8 cellular contexts compared by ENCODE assay signal in genomic region chr6:75266716-75267291, GRCh38. TPM values are rescaled to one million over a fixed set of nuclear protein-coding genes. Genes with fewer than 3 reads are reported as not detected.
DNase-seq lines count a peak whose midpoint lies in the region; ATAC-seq, FAIRE-seq and TF ChIP-seq lines count a peak whose summit lies in the region.

No MANE protein-coding gene starts in this region.

- intact Hi-C loops in CD4-positive, alpha-beta T cell (cut with DNase I, micrococcal nuclease), result loop anchor here (1.0 to 2.0 kb wide), 4 partner anchors 18 to 279 kb away; partner anchors contain the start of gene TMEM30A (in 1 of the 2)
- intact Hi-C loops in activated naive CD4-positive, alpha-beta T cell treated with anti-CD3 and anti-CD28 coated beads for 36 hours (cut with micrococcal nuclease), result loop anchor here (1.0 kb wide), 2 partner anchors 30 to 259 kb away; no protein-coding TSS in a partner anchor

- peaks cover 46% of the 10 kb centered on the region for H3K36me3 Mint-ChIP-seq in CD4-positive, alpha-beta T cell (ENCODE audit: low read depth)
- peaks cover 20% of the 10 kb centered on the region for H3K36me3 Mint-ChIP-seq in activated naive CD4-positive, alpha-beta T cell treated with anti-CD3 and anti-CD28 coated beads for 36 hours (ENCODE audit: low read depth)

- peak; percentile 76 for ATAC-seq in CD4-positive, alpha-beta T cell (ENCODE audit: poor library complexity)
- ATAC-seq in GM18858 (IDR thresholded peaks at IDR 0.05; ENCODE audit: unreplicated experiment) (peak; percentile 84), HG03039 (IDR thresholded peaks at IDR 0.05; ENCODE audit: unreplicated experiment) (peak; percentile 72)

- peak; percentile 89 for TF ChIP-seq CTCF in CD4-positive, alpha-beta T cell (IDR thresholded peaks at IDR 0.05)
- peak; percentile 48 for TF ChIP-seq CTCF in bronchial epithelial cell (IDR thresholded peaks at IDR 0.05; ENCODE audit: insufficient read depth, low read length, severe bottlenecking)

- CTCF ChIA-PET in CD4-positive, alpha-beta T cell (lab: Charles Lee), result interaction anchor here (0.6 to 1.5 kb wide), 9 partner anchors 8 to 1775 kb away, joined by 3 to 5 read pairs (median 3); partner anchors contain the start of gene TMEM30A
- CTCF ChIA-PET in activated naive CD4-positive, alpha-beta T cell treated with anti-CD3 and anti-CD28 coated beads for 36 hours (lab: Charles Lee), result interaction anchor here (0.6 to 5.5 kb wide), 18 partner anchors 9 to 345 kb away, joined by 3 to 47 read pairs (median 4); partner anchors contain the start of gene TMEM30A

- peak overlapping the region; percentile 0 for H3K27ac Mint-ChIP-seq in CD4-positive, alpha-beta T cell
- H3K27ac Mint-ChIP-seq in activated naive CD4-positive, alpha-beta T cell treated with anti-CD3 and anti-CD28 coated beads for 36 hours, result no peak overlapping the region

- no peaks in the 10 kb centered on the region for H3K9me3 ChIP-seq in CD4-positive, alpha-beta T cell (ENCODE audit: control insufficient read depth, low read length)

- no peak overlapping the region for H3K4me3 Mint-ChIP-seq in CD4-positive, alpha-beta T cell
- no peak overlapping the region for H3K4me3 Mint-ChIP-seq in activated naive CD4-positive, alpha-beta T cell treated with anti-CD3 and anti-CD28 coated beads for 36 hours

- no peak overlapping the region for H3K27ac ChIP-seq in CD4-positive, alpha-beta T cell (ENCODE audit: low read depth, low read length)

- no peaks in the 10 kb centered on the region for H3K9me3 Mint-ChIP-seq in CD4-positive, alpha-beta T cell
- H3K9me3 Mint-ChIP-seq in activated naive CD4-positive, alpha-beta T cell treated with anti-CD3 and anti-CD28 coated beads for 36 hours, result no peaks in the 10 kb centered on the region

- H3K27me3 ChIP-seq in CD4-positive, alpha-beta T cell (ENCODE audit: control insufficient read depth, insufficient read depth, low read length), result no peaks in the 10 kb centered on the region
- no peaks in the 10 kb centered on the region for H3K27me3 ChIP-seq in bronchial epithelial cell (ENCODE audit: control insufficient read depth, insufficient read depth, low read length)

- no peak for DNase-seq in CD4-positive, alpha-beta T cell
- DNase-seq in NCI-H460 (ENCODE audit: extremely low read depth, low read depth) (peak; percentile 28), bronchial epithelial cell (ENCODE audit: low read depth) (peak; percentile 66), left kidney (ENCODE audit: low read depth, low spot score) (peak; percentile 64), middle frontal gyrus (ENCODE audit: extremely low spot score, low spot score) (no peak)
- DNase-seq in activated naive CD4-positive, alpha-beta T cell treated with anti-CD3 and anti-CD28 coated beads for 36 hours, result no peak

- H3K36me3 ChIP-seq in bronchial epithelial cell (ENCODE audit: control insufficient read depth, insufficient read depth, low read length), result peaks cover 2% of the 10 kb centered on the region

- peaks cover 43% of the 10 kb centered on the region for H3K4me1 Mint-ChIP-seq in CD4-positive, alpha-beta T cell (ENCODE audit: low read depth)
- H3K4me1 Mint-ChIP-seq in activated naive CD4-positive, alpha-beta T cell treated with anti-CD3 and anti-CD28 coated beads for 36 hours (ENCODE audit: low read depth), result peaks cover 38% of the 10 kb centered on the region

- FAIRE-seq in bronchial epithelial cell (lab: Jason Lieb, UNC), result no peak

- POLR2A ChIA-PET in CD4-positive, alpha-beta T cell (lab: Charles Lee), result interaction anchor here (1.4 to 1.7 kb wide), 2 partner anchors 12 to 23 kb away, joined by 4 to 5 read pairs; partner anchors contain the start of gene COX7A2

- no peaks in the 10 kb centered on the region for H3K27me3 Mint-ChIP-seq in CD4-positive, alpha-beta T cell
- H3K27me3 Mint-ChIP-seq in activated naive CD4-positive, alpha-beta T cell treated with anti-CD3 and anti-CD28 coated beads for 36 hours (ENCODE audit: low read depth), result no peaks in the 10 kb centered on the region

- H3K4me3 ChIP-seq in bronchial epithelial cell (ENCODE audit: low read depth, low read length), result no peak overlapping the region

RNA-seq across cellular contexts. Expression of gene TMEM30A, which starts 17.8 kb away (rescaled TPM):
- total RNA-seq in CD4-positive, alpha-beta T cell, result 10 to 100 TPM; 29.8 to 33.2 TPM
- total RNA-seq in NCI-H460 (2014; rRNA removed; shearing (Covaris generic)), result 43.6 and 50.9 TPM in 2 replicates
- polyA plus RNA-seq in NCI-H460 (2014; cell fraction: nucleus; rRNA removed), result 29.8 and 49.6 TPM in 2 replicates
- 96.9 and 118 TPM in 2 replicates for total RNA-seq in bronchial epithelial cell
- 10 to 100 TPM; 68.9 to 76.0 TPM for total RNA-seq in activated naive CD4-positive, alpha-beta T cell treated with anti-CD3 and anti-CD28 coated beads for 36 hours

RNA-seq across cellular contexts. Expression of gene COX7A2, which starts 23.2 kb away (rescaled TPM):
- total RNA-seq in CD4-positive, alpha-beta T cell, result 100 to 1,000 TPM; 189 to 195 TPM
- 154 and 193 TPM in 2 replicates for total RNA-seq in NCI-H460 (2014; rRNA removed; shearing (Covaris generic))
- polyA plus RNA-seq in NCI-H460 (2014; cell fraction: nucleus; rRNA removed), result 533 and 746 TPM in 2 replicates
- 124 and 176 TPM in 2 replicates for total RNA-seq in bronchial epithelial cell
- total RNA-seq in activated naive CD4-positive, alpha-beta T cell treated with anti-CD3 and anti-CD28 coated beads for 36 hours, result 100 to 1,000 TPM; 577 to 592 TPM

Comparison
In these comparisons a context has a peak if more than half of its experiments do, and no peak if none do; other contexts are left out.
1. DNase-seq: peak in NCI-H460 (single experiment), bronchial epithelial cell (single experiment) and left kidney (single experiment); none in CD4-positive, alpha-beta T cell (0 of 10), activated naive CD4-positive, alpha-beta T cell treated with anti-CD3 and anti-CD28 coated beads for 36 hours (single experiment) and middle frontal gyrus (single experiment).
2. Peak in every context shown above with its lines, with median percentiles within 50 percentile points of each other: ATAC-seq.